ENCODE assay signal across 20 cellular contexts in genomic region chr11:102582140-102582539, GRCh38. TPM values are rescaled to one million over a fixed set of nuclear protein-coding genes. Genes with fewer than 3 reads are reported as not detected.
DNase-seq lines count a peak whose midpoint lies in the region; ATAC-seq, FAIRE-seq and TF ChIP-seq lines count a peak whose summit lies in the region.
"Had no signal": no experiment of that assay in that cellular context is flagged by ENCODE, and none has a peak within 500 bp of the region (broad histone marks: within the 10 kb centered on the region; RNA-seq: fewer than 3 reads in every experiment).

No MANE protein-coding gene starts in this region.

- TF ChIP-seq EP300 in H1 (IDR thresholded peaks at IDR 0.05; ENCODE audit: borderline replicate concordance in 1 of 2, low read depth in 2 of 2, low read length in 2 of 2) (no peak), stomach (IDR thresholded peaks at IDR 0.05) (no peak)

- H3K4me3 ChIP-seq in Panc1 (ENCODE audit: low read depth in 2 of 2, low read length in 2 of 2), result no peak overlapping the region
- no peak overlapping the region for H3K4me3 ChIP-seq in H1 (ENCODE audit: extremely low read depth in 1 of 4, insufficient read depth in 2 of 4, low read depth in 3 of 4, low read length in 4 of 4)
- no peak overlapping the region for H3K4me3 ChIP-seq in CD8-positive, alpha-beta T cell (ENCODE audit: low read depth, low read length)
- no peak overlapping the region for H3K4me3 ChIP-seq in stomach
- H3K4me3 ChIP-seq: GM23338 had no signal

- POLR2A ChIA-PET in Panc1 (lab: Charles Lee) (no interaction called here), H1 (lab: Charles Lee; ENCODE audit: partially characterized antibody) (no interaction called here)
- POLR2A ChIA-PET in CD8-positive, alpha-beta T cell (lab: Charles Lee), result no interaction called here

- no peak overlapping the region for H3K56ac ChIP-seq in H1 (replicated peaks; ENCODE audit: insufficient read length, low read depth, low read length)

- FAIRE-seq in GM12892 (lab: Jason Lieb, UNC) (peak; percentile 30), H1 (lab: Jason Lieb, UNC) (no peak)
- FAIRE-seq: A204.1 had no signal

- no peak for DNase-seq in GM12892 (ENCODE audit: insufficient read length)
- no peak for DNase-seq in Panc1 (ENCODE audit: low read depth, low spot score)
- DNase-seq in H1 (ENCODE audit: low read depth in 1 of 2, low spot score in 2 of 2), result no peak
- no peak for DNase-seq in CD8-positive, alpha-beta T cell
- no peak for DNase-seq in progenitor cell of endocrine pancreas (ENCODE audit: low spot score, unreplicated experiment)
- DNase-seq in stomach, result no peak
- DNase-seq: ACHN; BE2C; C1 segment of cervical spinal cord; Calu3; CD4-positive, alpha-beta T cell; DMS79 treated with DMSO at 0.1 percent for 48 hours; GF-D8; H7; HFFc6 had no signal

- 0 out of 2 replicates have a peak overlapping the region, but pooled peaks have one; percentile 1 for H2AFZ ChIP-seq in H1 (ENCODE audit: low read length)
- H2AFZ ChIP-seq: GM23338 had no signal

- no peaks in the 10 kb centered on the region for H3K79me1 ChIP-seq in H1 (ENCODE audit: low read depth, low read length)

- CTCF ChIA-PET in Panc1 (lab: Charles Lee) (no interaction called here), H1 (lab: Charles Lee; ENCODE audit: partially characterized antibody) (no interaction called here)
- CTCF ChIA-PET in CD8-positive, alpha-beta T cell (lab: Charles Lee), result no interaction called here

- H3K18ac ChIP-seq in H1 (ENCODE audit: extremely low read depth, low read length), result no peak overlapping the region

- H2BK5ac ChIP-seq in H1 (ENCODE audit: low read depth, low read length), result no peak overlapping the region

- H3K27me3 ChIP-seq in Panc1 (ENCODE audit: control insufficient read depth, insufficient read depth, low read length), result no peaks in the 10 kb centered on the region
- no peaks in the 10 kb centered on the region for H3K27me3 ChIP-seq in H1 (replicated peaks in 1 of 4; ENCODE audit: control insufficient read depth in 3 of 4, extremely low read depth in 1 of 4, insufficient read depth in 3 of 4, low read length in 3 of 4)
- no peaks in the 10 kb centered on the region for H3K27me3 ChIP-seq in CD8-positive, alpha-beta T cell (ENCODE audit: insufficient read depth, low read length)
- H3K27me3 ChIP-seq in stomach, result no peaks in the 10 kb centered on the region

- H4K5ac ChIP-seq in H1 (ENCODE audit: insufficient read length, low read depth, low read length), result no peak overlapping the region

- H3K27ac ChIP-seq in Panc1 (ENCODE audit: low read length), result peak overlapping the region; percentile 17; the same call in 1 of the 2 replicates
- H3K27ac ChIP-seq in H1 (ENCODE audit: low read depth, low read length), result no peak overlapping the region
- H3K27ac ChIP-seq in CD8-positive, alpha-beta T cell (ENCODE audit: low read depth, low read length), result no peak overlapping the region
- no peak overlapping the region for H3K27ac ChIP-seq in stomach
- H3K27ac ChIP-seq: HL-60 had no signal

- TF ChIP-seq POLR2A in GM12892 (IDR thresholded peaks at IDR 0.05; ENCODE audit: low read depth, low read length), result no peak
- TF ChIP-seq POLR2A in H1 (IDR thresholded peaks at IDR 0.05; ENCODE audit: control extremely low read depth in 1 of 2, low read depth in 2 of 2, low read length in 2 of 2), result no peak
- no peak for TF ChIP-seq POLR2A in stomach (IDR thresholded peaks at IDR 0.05)

- H4K8ac ChIP-seq in H1 (ENCODE audit: extremely low read depth, insufficient read depth, low read length), result no peak overlapping the region

- H3K9me3 ChIP-seq in Panc1 (ENCODE audit: control insufficient read depth, insufficient read depth, low read depth, low read length) (peaks cover 25% of the 10 kb centered on the region; the same call in 1 of the 2 replicates), H1 (ENCODE audit: insufficient read depth in 2 of 2, low read depth in 1 of 2, low read length in 1 of 2) (no peaks in the 10 kb centered on the region), stomach (no peaks in the 10 kb centered on the region)
- no peaks in the 10 kb centered on the region for H3K9me3 ChIP-seq in CD8-positive, alpha-beta T cell (ENCODE audit: low read length)
- H3K9me3 ChIP-seq: BE2C had no signal

- no peak overlapping the region for H3K4me3 Mint-ChIP-seq in CD8-positive, alpha-beta T cell
- no peak overlapping the region for H3K4me3 Mint-ChIP-seq in progenitor cell of endocrine pancreas (ENCODE audit: low read depth)
- H3K4me3 Mint-ChIP-seq: CD4-positive, alpha-beta T cell; GM23338; HFFc6 had no signal

- 93% methylated on average over 1 of the region's 1 CpG; no CpG with 5 or more reads in 1 of the 2 experiments for WGBS in H1 (ENCODE audit: extremely low coverage in 1 of 2, insufficient coverage in 1 of 2, insufficient read length in 1 of 2, insufficient replicate concordance in 2 of 2, low coverage in 1 of 2, low lambda C conversion rate in 2 of 2, missing lambda C conversion rate in 1 of 2), 2 experiments
- WGBS in stomach, 5 donors, result 39 to 69% (median 57%) methylated on average over 1 of the region's 1 CpG

- no peaks in the 10 kb centered on the region for H3K23me2 ChIP-seq in H1 (ENCODE audit: low read depth, low read length)

- ATAC-seq in Panc1, result no peak
- no peak for ATAC-seq in CD8-positive, alpha-beta T cell
- ATAC-seq: GM23338, HCT116 had no signal

- no peaks in the 10 kb centered on the region for H3K79me2 ChIP-seq in H1 (ENCODE audit: control insufficient read depth in 1 of 2, insufficient read depth in 2 of 2, low read length in 2 of 2)

- H2BK15ac ChIP-seq in H1 (ENCODE audit: low read length), result no peak overlapping the region

- no peak overlapping the region for H3K14ac ChIP-seq in H1 (ENCODE audit: insufficient read length)

- no peaks in the 10 kb centered on the region for H3K36me3 Mint-ChIP-seq in CD8-positive, alpha-beta T cell
- no peaks in the 10 kb centered on the region for H3K36me3 Mint-ChIP-seq in progenitor cell of endocrine pancreas (ENCODE audit: insufficient read depth)

- no peak overlapping the region for H3K4me2 ChIP-seq in H1 (ENCODE audit: insufficient read depth in 1 of 2, low read depth in 2 of 2, low read length in 2 of 2)
- H3K4me2 ChIP-seq: GM23338 had no signal

- no peaks in the 10 kb centered on the region for H3K27me3 Mint-ChIP-seq in CD8-positive, alpha-beta T cell (ENCODE audit: low read depth)
- no peaks in the 10 kb centered on the region for H3K27me3 Mint-ChIP-seq in progenitor cell of endocrine pancreas
- H3K27me3 Mint-ChIP-seq: CD4-positive, alpha-beta T cell had no signal

- H2BK12ac ChIP-seq in H1 (ENCODE audit: low read depth, low read length), result no peak overlapping the region

- H3K9ac ChIP-seq in H1 (replicated peaks in 1 of 4; ENCODE audit: extremely low read depth in 1 of 4, low read depth in 3 of 4, low read length in 3 of 4), result no peak overlapping the region

- no TSS peak for BruUV-seq in Panc1 (replicated peaks; lab: Mats Ljungman, UMichigan)

- intact Hi-C loops in Panc1 (cut with micrococcal nuclease; ENCODE audit: unreplicated experiment) (no loop called here), stomach (cut with DNase I; ENCODE audit: low total_unique reads) (no loop called here)
- intact Hi-C loops in CD8-positive, alpha-beta T cell (cut with DNase I, micrococcal nuclease), result no loop called here

- H3K4me1 ChIP-seq in Panc1 (ENCODE audit: control insufficient read depth, insufficient read depth, low read length), result 0 out of 2 replicates have a peak, but pooled peaks cover 5% of the 10 kb centered on the region
- H3K4me1 ChIP-seq in H1 (replicated peaks in 1 of 4; ENCODE audit: control insufficient read depth in 3 of 4, insufficient read depth in 4 of 4, low read length in 3 of 4), result no peaks in the 10 kb centered on the region
- H3K4me1 ChIP-seq in CD8-positive, alpha-beta T cell (ENCODE audit: insufficient read depth, low read length), result peaks cover 6% of the 10 kb centered on the region
- H3K4me1 ChIP-seq in stomach, result no peaks in the 10 kb centered on the region
- H3K4me1 ChIP-seq: BE2C had no signal

- in situ Hi-C loops in Panc1 (cut with HindIII; ENCODE audit: low pct_unique_long_range_greater_than_20kb, low sequenced_read_pairs), result no loop called here

- no peak overlapping the region for H2BK120ac ChIP-seq in H1 (replicated peaks; ENCODE audit: low read depth, low read length)

- no peak for TF ChIP-seq RAD21 in H1 (IDR thresholded peaks at IDR 0.05 in 1 of 2, conservative IDR thresholded peaks at IDR 0.05 in 1 of 2; ENCODE audit: low read depth in 2 of 2, low read length in 2 of 2)

- TF ChIP-seq CTCF in Panc1 (IDR thresholded peaks at IDR 0.05), result no peak
- no peak for TF ChIP-seq CTCF in H1 (IDR thresholded peaks at IDR 0.05; ENCODE audit: control extremely low read depth in 1 of 3, insufficient read depth in 1 of 3, low read depth in 1 of 3, low read length in 3 of 3)
- no peak for TF ChIP-seq CTCF in CD8-positive, alpha-beta T cell (IDR thresholded peaks at IDR 0.05)
- no peak for TF ChIP-seq CTCF in progenitor cell of endocrine pancreas (IDR thresholded peaks at IDR 0.05; ENCODE audit: unreplicated experiment)
- no peak for TF ChIP-seq CTCF in stomach (IDR thresholded peaks at IDR 0.05)

- H2AK5ac ChIP-seq in H1 (ENCODE audit: low read depth, low read length), result no peak overlapping the region

- no peak overlapping the region for H4K91ac ChIP-seq in H1 (replicated peaks; ENCODE audit: insufficient read length, low read length)

- H3K4me1 Mint-ChIP-seq in CD8-positive, alpha-beta T cell (ENCODE audit: low read depth), result peaks cover 9% of the 10 kb centered on the region
- H3K4me1 Mint-ChIP-seq in progenitor cell of endocrine pancreas (ENCODE audit: low read depth), result peaks cover 11% of the 10 kb centered on the region
- H3K4me1 Mint-ChIP-seq: GM23338 had no signal

- H3K36me3 ChIP-seq in Panc1 (ENCODE audit: control insufficient read depth, insufficient read depth, low read length) (no peaks in the 10 kb centered on the region), H1 (ENCODE audit: control insufficient read depth in 2 of 4, insufficient read depth in 4 of 4, low read length in 3 of 4) (no peaks in the 10 kb centered on the region), stomach (no peaks in the 10 kb centered on the region)
- no peaks in the 10 kb centered on the region for H3K36me3 ChIP-seq in CD8-positive, alpha-beta T cell (ENCODE audit: insufficient read depth, low read length)
- H3K36me3 ChIP-seq: BE2C had no signal

- H3K27ac Mint-ChIP-seq in CD8-positive, alpha-beta T cell, result no peak overlapping the region
- H3K27ac Mint-ChIP-seq in progenitor cell of endocrine pancreas, result no peak overlapping the region
- H3K27ac Mint-ChIP-seq: CD4-positive, alpha-beta T cell; GM23338; HFFc6 had no signal

- no peak overlapping the region for H3K4ac ChIP-seq in H1 (replicated peaks; ENCODE audit: insufficient read length, low read depth, low read length)

- peaks cover 6% of the 10 kb centered on the region for H3K9me3 Mint-ChIP-seq in CD8-positive, alpha-beta T cell
- peaks cover 8% of the 10 kb centered on the region for H3K9me3 Mint-ChIP-seq in progenitor cell of endocrine pancreas (ENCODE audit: low read depth)
- H3K9me3 Mint-ChIP-seq: GM23338, HFFc6 had no signal

- H2BK20ac ChIP-seq in H1 (ENCODE audit: low read length), result no peak overlapping the region

- no peak overlapping the region for H3K23ac ChIP-seq in H1 (ENCODE audit: insufficient read length)

- no peaks in the 10 kb centered on the region for H4K20me1 ChIP-seq in H1 (replicated peaks in 1 of 2; ENCODE audit: control insufficient read depth in 1 of 2, insufficient read depth in 2 of 2, low read length in 2 of 2)

RNA-seq across cellular contexts. Expression of gene MMP20, which starts 43.0 kb away (rescaled TPM):
- 1.8 TPM for polyA plus RNA-seq in GM12892 (2012; ENCODE audit: missing spikeins)
- total RNA-seq in Panc1 (2021; ENCODE audit: unreplicated experiment) (not detected), progenitor cell of endocrine pancreas (not detected in 2 replicates), stomach (not detected)
- not detected for polyA plus RNA-seq in Panc1 (2012; ENCODE audit: insufficient read length)
- not detected in 2 replicates for total RNA-seq in H1 (2021; fragmentation: NEBNext Ultra II Directional; extraction: Animal tissue kit (Norgen Biotek cat#: 25700))
- polyA plus RNA-seq in H1 (2011; rRNA removed) (not detected in 2 replicates), stomach (not detected)
- polyA plus RNA-seq in H1 (2011; cell fraction: cytosol; rRNA removed), result not detected
- not detected for polyA plus RNA-seq in H1 (2011; cell fraction: nucleus; rRNA removed)
- polyA plus RNA-seq in H1 (2012, experiment 1 of 2), result not detected in 4 replicates
- polyA plus RNA-seq in H1 (2012, experiment 2 of 2), result not detected
- not detected for polyA plus RNA-seq in H1 (2013, experiment 1 of 2)
- polyA plus RNA-seq in H1 (2013, experiment 2 of 2), result not detected
- not detected in 2 replicates for polyA minus RNA-seq in H1 (2011; rRNA and poly(A)+ RNA removed)
- polyA minus RNA-seq in H1 (2011; cell fraction: cytosol; rRNA and poly(A)+ RNA removed), result not detected
- not detected for polyA minus RNA-seq in H1 (2011; cell fraction: nucleus; rRNA and poly(A)+ RNA removed)
- total RNA-seq in CD8-positive, alpha-beta T cell, result not detected
- total RNA-seq: Calu3; CD4-positive, alpha-beta T cell; GM23338; H7; HFFc6; HT1080 had no signal
- polyA plus RNA-seq: GM23338 had no signal

RNA-seq across cellular contexts. Expression of gene MMP7, which starts 51.6 kb away (rescaled TPM):
- 5.7 TPM for polyA plus RNA-seq in GM12892 (2012; ENCODE audit: missing spikeins)
- 2.7 TPM for total RNA-seq in Panc1 (2021; ENCODE audit: unreplicated experiment)
- polyA plus RNA-seq in Panc1 (2012; ENCODE audit: insufficient read length), result 1.7 TPM
- not detected in 2 replicates for total RNA-seq in H1 (2021; fragmentation: NEBNext Ultra II Directional; extraction: Animal tissue kit (Norgen Biotek cat#: 25700))
- not detected in 2 replicates for polyA plus RNA-seq in H1 (2011; rRNA removed)
- not detected for polyA plus RNA-seq in H1 (2011; cell fraction: cytosol; rRNA removed)
- polyA plus RNA-seq in H1 (2011; cell fraction: nucleus; rRNA removed), result not detected
- not detected in 4 replicates for polyA plus RNA-seq in H1 (2012, experiment 1 of 2)
- not detected for polyA plus RNA-seq in H1 (2012, experiment 2 of 2)
- not detected for polyA plus RNA-seq in H1 (2013, experiment 1 of 2)
- not detected for polyA plus RNA-seq in H1 (2013, experiment 2 of 2)
- not detected in 2 replicates for polyA minus RNA-seq in H1 (2011; rRNA and poly(A)+ RNA removed)
- polyA minus RNA-seq in H1 (2011; cell fraction: cytosol; rRNA and poly(A)+ RNA removed), result not detected
- polyA minus RNA-seq in H1 (2011; cell fraction: nucleus; rRNA and poly(A)+ RNA removed), result not detected
- total RNA-seq in CD8-positive, alpha-beta T cell, result not detected
- total RNA-seq in progenitor cell of endocrine pancreas, result not detected in 2 replicates
- total RNA-seq in stomach, result 1 to 10 TPM in 2 of 5 donors, under 1 TPM in 1, not detected in 2; 0.37 to 2.0 (median 1.3) TPM
- 10 to 100 TPM in 1 of 3 donors, 1 to 10 TPM in 1, not detected in 1; 2.1 to 45.1 TPM for polyA plus RNA-seq in stomach
- total RNA-seq: CD4-positive, alpha-beta T cell; GM23338; H7; HFFc6; HT1080 had no signal
- polyA plus RNA-seq: GM23338 had no signal
